ENCODE assay signal across 30 cellular contexts in the genomic region with DNA sequence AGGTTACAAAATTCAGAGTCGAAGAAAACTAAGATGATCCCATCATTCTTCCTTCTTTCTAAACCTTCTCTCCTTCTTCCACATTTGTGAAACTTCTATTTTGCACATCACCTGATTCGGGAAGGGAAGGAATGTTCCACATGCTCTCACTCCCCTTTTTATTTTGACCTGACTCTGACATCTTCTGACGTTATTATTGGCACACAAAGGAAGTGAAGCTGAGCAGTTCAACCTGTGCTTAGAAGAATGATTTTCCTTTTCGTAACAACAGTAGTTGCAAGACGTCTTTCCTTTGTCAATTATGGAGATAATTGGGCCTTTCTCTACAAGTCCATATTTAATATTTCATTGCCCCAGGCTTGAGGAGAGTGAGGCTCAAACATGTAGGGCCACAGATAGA. TPM values are rescaled to one million over a fixed set of nuclear protein-coding genes. Genes with fewer than 3 reads are reported as not detected.
A peak's percentile ranks its signal among the peaks of the same experiment; 100 is the strongest.
DNase-seq lines count a peak whose midpoint lies in the region; TF ChIP-seq lines count a peak whose summit lies in the region.
"Had no signal": no experiment of that assay in that cellular context is flagged by ENCODE, and none has a peak within 500 bp of the region (broad histone marks: within the 10 kb centered on the region; RNA-seq: fewer than 3 reads in every experiment).

No MANE protein-coding gene starts in this region.

- no peaks in the 10 kb centered on the region for H3K27me3 Mint-ChIP-seq in H9 (ENCODE audit: low read depth)
- peaks cover 6% of the 10 kb centered on the region for H3K27me3 Mint-ChIP-seq in progenitor cell of endocrine pancreas

- no peaks in the 10 kb centered on the region for H3K23me2 ChIP-seq in H9 (ENCODE audit: insufficient read length, low read depth, low read length, poor library complexity, severe bottlenecking)

- H3K4me3 ChIP-seq in mesenchymal stem cell (ENCODE audit: insufficient read depth in 1 of 2, low read depth in 1 of 2, low read length in 2 of 2) (no peak overlapping the region), suprapubic skin (no peak overlapping the region), prostate gland (no peak overlapping the region)
- H3K4me3 ChIP-seq: ascending aorta, BLaER1, lung, mucosa of descending colon, SJCRH30, thyroid gland had no signal

- no peak overlapping the region for H4K5ac ChIP-seq in H9 (ENCODE audit: insufficient read length, low read depth, low read length)

- no peaks in the 10 kb centered on the region for H3K36me3 ChIP-seq in mesenchymal stem cell (ENCODE audit: control insufficient read depth in 1 of 2, insufficient read depth in 2 of 2, low read depth in 1 of 2, low read length in 2 of 2)
- H3K36me3 ChIP-seq in suprapubic skin = no peaks in the 10 kb centered on the region
- no peaks in the 10 kb centered on the region for H3K36me3 ChIP-seq in prostate gland
- H3K36me3 ChIP-seq: ascending aorta, BLaER1, SJCRH30, thyroid gland had no signal

- H3K9me3 Mint-ChIP-seq in H9 (no peaks in the 10 kb centered on the region), progenitor cell of endocrine pancreas (ENCODE audit: low read depth) (no peaks in the 10 kb centered on the region)
- H3K9me3 Mint-ChIP-seq: activated CD4-positive, alpha-beta T cell treated with anti-CD3 and anti-CD28 coated beads, Interleukin-2, amount 10 ng/mL, durations not matched to agents 24 days and 14 days; activated naive CD8-positive, alpha-beta T cell treated with anti-CD3 and anti-CD28 coated beads, Interleukin-2, amount 10 ng/mL, durations not matched to agents 7 days and 5 days; activated T-cell treated with anti-CD3 and anti-CD28 coated beads, Interleukin-2, amount 50 U/mL, for 24 hours; nephron; T-cell had no signal

- H4K8ac ChIP-seq in H9 (replicated peaks; ENCODE audit: insufficient read length, low read depth, low read length) (no peak overlapping the region), mesenchymal stem cell (ENCODE audit: low read length) (no peak overlapping the region)

- H2BK12ac ChIP-seq in H9 (ENCODE audit: insufficient read length, low read depth, low read length) (no peak overlapping the region), mesenchymal stem cell (ENCODE audit: low read length in 2 of 2) (no peak overlapping the region)

- no peak for DNase-seq in H9
- DNase-seq in caudate nucleus (lab: John Stamatoyannopoulos, UW) = no peak
- DNase-seq in mesenchymal stem cell = no peak
- no peak for DNase-seq in suprapubic skin (ENCODE audit: low spot score in 2 of 2)
- DNase-seq in NCI-H82 treated with DMSO at 0.1 percent for 48 hours (lab: John Stamatoyannopoulos, UW; ENCODE audit: unreplicated experiment) = no peak
- DNase-seq in progenitor cell of endocrine pancreas (ENCODE audit: low spot score, unreplicated experiment) = no peak
- no peak for DNase-seq in prostate gland (ENCODE audit: low spot score)
- DNase-seq: activated CD4-positive, alpha-beta T cell treated with anti-CD3 and anti-CD28 coated beads, Interleukin-2, amount 10 ng/mL, durations not matched to agents 24 days and 14 days; activated gamma-delta T cell; activated naive CD8-positive, alpha-beta T cell treated with anti-CD3 and anti-CD28 coated beads, Interleukin-2, amount 10 ng/mL, durations not matched to agents 7 days and 5 days; activated T-cell treated with anti-CD3 and anti-CD28 coated beads, Interleukin-2, amount 50 U/mL, for 24 hours; cortex of kidney; DMS153; HCEC 1CT; MM.1S; mucosa of descending colon; NCI-H1436; NCI-H2107; NCI-H748 treated with DMSO at 0.1 percent for 48 hours; retina; SJCRH30; small intestine; stimulated activated naive CD4-positive, alpha-beta T cell; T-cell; thyroid gland had no signal

- no peaks in the 10 kb centered on the region for H3K79me1 ChIP-seq in H9 (ENCODE audit: insufficient read depth, low read depth, low read length, poor library complexity, severe bottlenecking)
- H3K79me1 ChIP-seq in mesenchymal stem cell (replicated peaks; ENCODE audit: low read length, poor library complexity, severe bottlenecking) = no peaks in the 10 kb centered on the region

- H3K23ac ChIP-seq in H9 (ENCODE audit: insufficient read length, low read depth, low read length) (no peak overlapping the region), mesenchymal stem cell (ENCODE audit: low read length in 2 of 2) (no peak overlapping the region)

- no peak overlapping the region for H3T11ph ChIP-seq in H9 (ENCODE audit: low read length)

- TF ChIP-seq POLR2A in suprapubic skin (IDR thresholded peaks at IDR 0.05) (no peak), prostate gland (IDR thresholded peaks at IDR 0.05) (no peak)

- no peak overlapping the region for H3K14ac ChIP-seq in H9 (ENCODE audit: insufficient read depth, low read length)
- H3K14ac ChIP-seq in mesenchymal stem cell (ENCODE audit: low read length in 2 of 2) = no peak overlapping the region

- intact Hi-C loops in prostate gland (cut with DNase I) = no loop called here

- H3K4me2 ChIP-seq in H9 (ENCODE audit: insufficient read depth, insufficient read length, low read length) = no peak overlapping the region
- no peak overlapping the region for H3K4me2 ChIP-seq in mesenchymal stem cell (ENCODE audit: low read length, poor library complexity, severe bottlenecking)
- H3K4me2 ChIP-seq: BLaER1 had no signal

- no peaks in the 10 kb centered on the region for H3K27me3 ChIP-seq in H9 (ENCODE audit: insufficient read depth, low read length)
- H3K27me3 ChIP-seq in mesenchymal stem cell (ENCODE audit: control insufficient read depth in 1 of 2, insufficient read depth in 1 of 2, low read length in 2 of 2) = peaks cover 0 to 31% of the 10 kb centered on the region in 2 experiments
- peaks cover 4% of the 10 kb centered on the region for H3K27me3 ChIP-seq in suprapubic skin
- no peaks in the 10 kb centered on the region for H3K27me3 ChIP-seq in prostate gland (replicated peaks; ENCODE audit: insufficient read depth)
- H3K27me3 ChIP-seq: ascending aorta, BLaER1, SJCRH30, thyroid gland had no signal

- peak; percentile 80 for TF ChIP-seq EP300 in suprapubic skin (IDR thresholded peaks at IDR 0.05)

- H4K91ac ChIP-seq in H9 (ENCODE audit: insufficient read length, low read depth, low read length) = no peak overlapping the region
- no peak overlapping the region for H4K91ac ChIP-seq in mesenchymal stem cell (ENCODE audit: low read length)

- H3K4me1 ChIP-seq in H9 (ENCODE audit: insufficient read depth, low read length) = peaks cover 22% of the 10 kb centered on the region
- H3K4me1 ChIP-seq in mesenchymal stem cell (ENCODE audit: control insufficient read depth, insufficient read depth, low read depth, low read length) = peaks cover 4% of the 10 kb centered on the region
- no peaks in the 10 kb centered on the region for H3K4me1 ChIP-seq in suprapubic skin
- H3K4me1 ChIP-seq in prostate gland (replicated peaks) = no peaks in the 10 kb centered on the region
- H3K4me1 ChIP-seq: ascending aorta, SJCRH30 had no signal

- H3K36me3 Mint-ChIP-seq in H9 (ENCODE audit: insufficient read depth in 1 of 3, low read depth in 3 of 3) (peaks cover 27 to 47% (median 37%) of the 10 kb centered on the region in 3 experiments; a peak in 6 of 7 replicates), progenitor cell of endocrine pancreas (ENCODE audit: insufficient read depth) (no peaks in the 10 kb centered on the region)
- H3K36me3 Mint-ChIP-seq: activated naive CD8-positive, alpha-beta T cell treated with anti-CD3 and anti-CD28 coated beads, Interleukin-2, amount 10 ng/mL, durations not matched to agents 7 days and 5 days; T-cell had no signal

- H2AK5ac ChIP-seq in H9 (ENCODE audit: insufficient read length, low read length) (no peak overlapping the region), mesenchymal stem cell (ENCODE audit: low read length, severe bottlenecking) (no peak overlapping the region)

- H3K79me2 ChIP-seq in H9 (ENCODE audit: insufficient read depth, low read length) = no peaks in the 10 kb centered on the region; the same call in 1 of the 2 replicates

- H2BK5ac ChIP-seq in H9 (ENCODE audit: insufficient read length, low read length) (no peak overlapping the region), mesenchymal stem cell (ENCODE audit: low read depth, low read length, poor library complexity, severe bottlenecking) (no peak overlapping the region)

- H2AFZ ChIP-seq in H9 (ENCODE audit: low read length) = no peak overlapping the region
- H2AFZ ChIP-seq in mesenchymal stem cell (ENCODE audit: low read depth, low read length) = no peak overlapping the region

- H2BK20ac ChIP-seq in H9 (ENCODE audit: low read depth, low read length, poor library complexity, severe bottlenecking) = no peak overlapping the region

- peaks cover 64 to 72% of the 10 kb centered on the region in 2 experiments for H3K4me1 Mint-ChIP-seq in H9
- no peaks in the 10 kb centered on the region for H3K4me1 Mint-ChIP-seq in progenitor cell of endocrine pancreas (ENCODE audit: low read depth)
- H3K4me1 Mint-ChIP-seq: activated CD4-positive, alpha-beta T cell treated with anti-CD3 and anti-CD28 coated beads, Interleukin-2, amount 10 ng/mL, durations not matched to agents 24 days and 14 days; activated naive CD8-positive, alpha-beta T cell treated with anti-CD3 and anti-CD28 coated beads, Interleukin-2, amount 10 ng/mL, durations not matched to agents 7 days and 5 days; T-cell had no signal

- no peak for TF ChIP-seq CTCF in H9 (conservative IDR thresholded peaks at IDR 0.05)
- no peak for TF ChIP-seq CTCF in suprapubic skin (IDR thresholded peaks at IDR 0.05)
- TF ChIP-seq CTCF in progenitor cell of endocrine pancreas (IDR thresholded peaks at IDR 0.05; ENCODE audit: unreplicated experiment) = no peak
- no peak for TF ChIP-seq CTCF in prostate gland (IDR thresholded peaks at IDR 0.05)

- H3K4ac ChIP-seq in H9 (ENCODE audit: low read depth, low read length) (no peak overlapping the region), mesenchymal stem cell (ENCODE audit: low read depth in 1 of 2, low read length in 2 of 2) (no peak overlapping the region)

- H3K4me3 Mint-ChIP-seq in H9 = no peak overlapping the region
- H3K4me3 Mint-ChIP-seq in progenitor cell of endocrine pancreas (ENCODE audit: low read depth) = no peak overlapping the region
- H3K4me3 Mint-ChIP-seq: activated CD4-positive, alpha-beta T cell treated with anti-CD3 and anti-CD28 coated beads, Interleukin-2, amount 10 ng/mL, durations not matched to agents 24 days and 14 days; activated naive CD8-positive, alpha-beta T cell treated with anti-CD3 and anti-CD28 coated beads, Interleukin-2, amount 10 ng/mL, durations not matched to agents 7 days and 5 days; activated T-cell treated with anti-CD3 and anti-CD28 coated beads, Interleukin-2, amount 50 U/mL, for 24 hours; nephron; T-cell had no signal

- H4K20me1 ChIP-seq in H9 (ENCODE audit: control insufficient read depth, insufficient read depth, insufficient read length) = no peaks in the 10 kb centered on the region
- H4K20me1 ChIP-seq: BLaER1 had no signal

- H3K9ac ChIP-seq in H9 (ENCODE audit: extremely low read depth, insufficient read length, low read length) (no peak overlapping the region), mesenchymal stem cell (ENCODE audit: low read length) (peak overlapping the region; percentile 78)
- H3K9ac ChIP-seq: BLaER1 had no signal

- H3K27ac ChIP-seq in H9 (ENCODE audit: insufficient read length, low read depth, low read length) (no peak overlapping the region), caudate nucleus (ENCODE audit: low read depth, low read length) (peak overlapping the region; percentile 18), mesenchymal stem cell (ENCODE audit: low read length, poor library complexity, severe bottlenecking) (no peak overlapping the region), suprapubic skin (no peak overlapping the region), prostate gland (no peak overlapping the region)
- H3K27ac ChIP-seq: BLaER1, SJCRH30 had no signal

- no peak overlapping the region for H3K18ac ChIP-seq in H9 (ENCODE audit: insufficient read length, low read depth, low read length)
- H3K18ac ChIP-seq in mesenchymal stem cell (ENCODE audit: low read depth in 1 of 2, low read length in 2 of 2) = no peak overlapping the region

- H3K56ac ChIP-seq in H9 (ENCODE audit: insufficient read length, low read depth, low read length) = no peak overlapping the region

- H2BK15ac ChIP-seq in H9 (ENCODE audit: low read depth, low read length) (no peak overlapping the region), mesenchymal stem cell (ENCODE audit: low read depth, poor library complexity, severe bottlenecking) (no peak overlapping the region)

- H2BK120ac ChIP-seq in H9 (ENCODE audit: low read depth, low read length, poor library complexity, severe bottlenecking) (no peak overlapping the region), mesenchymal stem cell (ENCODE audit: low read depth, low read length) (no peak overlapping the region)

- H3K27ac Mint-ChIP-seq in H9 (peak overlapping the region; percentile 10 to 42 (median 21); a peak in 1 of 7 replicates), progenitor cell of endocrine pancreas (no peak overlapping the region)
- H3K27ac Mint-ChIP-seq: activated CD4-positive, alpha-beta T cell treated with anti-CD3 and anti-CD28 coated beads, Interleukin-2, amount 10 ng/mL, durations not matched to agents 24 days and 14 days; activated naive CD8-positive, alpha-beta T cell treated with anti-CD3 and anti-CD28 coated beads, Interleukin-2, amount 10 ng/mL, durations not matched to agents 7 days and 5 days; activated T-cell treated with anti-CD3 and anti-CD28 coated beads, Interleukin-2, amount 50 U/mL, for 24 hours; nephron; T-cell had no signal

- no CpG with 5 or more reads among the region's 5 CpGs for WGBS in H9 (ENCODE audit: extremely low coverage, insufficient read length, low lambda C conversion rate)
- 81% methylated on average over 3 of the region's 5 CpGs for WGBS in mesenchymal stem cell
- WGBS in suprapubic skin = 58% methylated on average over 5 of the region's 5 CpGs
- 55% methylated on average over 5 of the region's 5 CpGs for WGBS in prostate gland

- H3K9me3 ChIP-seq in H9 (ENCODE audit: control insufficient read depth, low read depth, low read length) (no peaks in the 10 kb centered on the region), mesenchymal stem cell (ENCODE audit: control insufficient read depth, low read length) (no peaks in the 10 kb centered on the region), suprapubic skin (no peaks in the 10 kb centered on the region), prostate gland (no peaks in the 10 kb centered on the region)
- H3K9me3 ChIP-seq: ascending aorta, BLaER1, mucosa of descending colon, SJCRH30, thyroid gland had no signal

RNA-seq across cellular contexts. Expression of a gene that starts 18.0 kb away (rescaled TPM):
- total RNA-seq in H9 (2021) (40.1 and 41.9 TPM in 2 replicates), suprapubic skin (1 to 10 TPM in 3 of 4 donors, under 1 TPM in 1; 0.91 to 4.1 (median 2.8) TPM), progenitor cell of endocrine pancreas (1.5 and 1.6 TPM in 2 replicates), prostate gland (10 to 100 TPM in 1 of 2 donors, 1 to 10 TPM in 1; 5.5 to 11.2 TPM)
- 0.06 TPM for polyA plus RNA-seq in mesenchymal stem cell (2013, experiment 1 of 2)
- 0.03 TPM for polyA plus RNA-seq in mesenchymal stem cell (2013, experiment 2 of 2)
- total RNA-seq: HepG2 had no signal
- polyA plus RNA-seq: HepG2 had no signal
